In the genomic region with DNA sequence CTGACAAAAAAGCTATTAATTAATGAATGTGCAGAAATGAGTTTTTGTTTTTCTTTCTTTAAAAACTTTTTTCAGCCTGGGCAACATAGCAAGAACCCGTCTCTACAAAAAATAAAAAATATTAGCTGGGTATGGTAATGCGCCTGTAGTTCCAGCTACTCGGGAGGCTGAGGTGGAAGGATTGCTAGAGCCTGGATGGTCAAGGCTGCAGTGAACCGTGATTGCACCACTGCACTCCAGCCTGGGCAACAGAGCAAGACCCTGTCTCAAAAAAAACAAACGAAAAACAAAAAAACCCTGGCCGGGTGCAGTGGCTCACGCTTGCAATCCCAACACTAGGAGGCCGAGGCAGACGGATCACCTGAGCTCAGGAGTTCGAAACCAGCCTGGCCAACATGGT, we compare ENCODE assay signal across 16 cellular contexts. TPM values are rescaled to one million over a fixed set of nuclear protein-coding genes. Genes with fewer than 3 reads are reported as not detected.
DNase-seq lines count a peak whose midpoint lies in the region; ATAC-seq and TF ChIP-seq lines count a peak whose summit lies in the region.
"Had no signal": no experiment of that assay in that cellular context is flagged by ENCODE, and none has a peak within 500 bp of the region (broad histone marks: within the 10 kb centered on the region; RNA-seq: fewer than 3 reads in every experiment).

No MANE protein-coding gene starts in this region.

- CTCF ChIA-PET in AG04450 (lab: Charles Lee), result no interaction called here
- CTCF ChIA-PET in IMR-90 (lab: Yijun Ruan, JAX), result interaction anchor here (0.6 to 0.7 kb wide), 2 partner anchors 44 to 277 kb away, joined by 3 read pairs; no protein-coding TSS in a partner anchor

- H4K8ac ChIP-seq in IMR-90 (ENCODE audit: low read depth in 2 of 2, low read length in 2 of 2), result no peak overlapping the region

- H3K56ac ChIP-seq in IMR-90 (ENCODE audit: extremely low read depth, insufficient read depth, low read length), result no peak overlapping the region

- H3K27me3 Mint-ChIP-seq in activated T-cell treated with anti-CD3 and anti-CD28 coated beads, Interleukin-2, amount 50 U/mL, for 72 hours (ENCODE audit: low read depth), result no peaks in the 10 kb centered on the region
- H3K27me3 Mint-ChIP-seq in activated T-cell treated with anti-CD3 and anti-CD28 coated beads, Interleukin-2, amount 50 U/mL, for 4 hours (ENCODE audit: low read depth), result no peaks in the 10 kb centered on the region
- H3K27me3 Mint-ChIP-seq in activated naive CD8-positive, alpha-beta T cell treated with anti-CD3 and anti-CD28 coated beads for 36 hours, result no peaks in the 10 kb centered on the region
- H3K27me3 Mint-ChIP-seq: B cell; CD4-positive, alpha-beta T cell had no signal

- no peak overlapping the region for H3K23ac ChIP-seq in IMR-90 (ENCODE audit: low read depth, low read length)

- POLR2A ChIA-PET in AG04450 (lab: Yijun Ruan, JAX) (interaction anchor here (0.6 kb wide), 1 partner anchor 443 kb away, joined by 4 read pairs; no protein-coding TSS in a partner anchor), IMR-90 (lab: Charles Lee; ENCODE audit: unreplicated experiment) (no interaction called here)

- peaks cover 31 to 64% of the 10 kb centered on the region in 2 experiments for H3K79me1 ChIP-seq in IMR-90 (ENCODE audit: low read depth in 1 of 2, low read length in 2 of 2)

- dilution Hi-C loops in IMR-90 (cut with HindIII; ENCODE audit: low sequenced_read_pairs, unreplicated experiment), result no loop called here

- peaks cover 25% of the 10 kb centered on the region for H3K36me3 ChIP-seq in IMR-90 (ENCODE audit: control insufficient read depth, insufficient read depth, low read length)

- H3K4me1 Mint-ChIP-seq in activated T-cell treated with anti-CD3 and anti-CD28 coated beads, Interleukin-2, amount 50 U/mL, for 72 hours (ENCODE audit: low read depth), result peaks cover 74% of the 10 kb centered on the region
- H3K4me1 Mint-ChIP-seq in activated T-cell treated with anti-CD3 and anti-CD28 coated beads, Interleukin-2, amount 50 U/mL, for 4 hours (ENCODE audit: low read depth), result peaks cover 54% of the 10 kb centered on the region
- peaks cover 56% of the 10 kb centered on the region for H3K4me1 Mint-ChIP-seq in activated naive CD8-positive, alpha-beta T cell treated with anti-CD3 and anti-CD28 coated beads for 36 hours

- 90% methylated on average over 2 of the region's 10 CpGs; no CpG with 5 or more reads in 1 of the 2 experiments for WGBS in IMR-90 (ENCODE audit: extremely low coverage in 2 of 2, insufficient read length in 1 of 2), 2 experiments

- H3K4me2 ChIP-seq in IMR-90 (ENCODE audit: low read depth, low read length), result no peak overlapping the region

- H3K4me3 Mint-ChIP-seq in activated T-cell treated with anti-CD3 and anti-CD28 coated beads, Interleukin-2, amount 50 U/mL, for 72 hours, result peak overlapping the region; percentile 45 to 70
- no peak overlapping the region for H3K4me3 Mint-ChIP-seq in activated T-cell treated with anti-CD3 and anti-CD28 coated beads, Interleukin-2, amount 50 U/mL, for 4 hours
- no peak overlapping the region for H3K4me3 Mint-ChIP-seq in activated naive CD8-positive, alpha-beta T cell treated with anti-CD3 and anti-CD28 coated beads for 36 hours
- H3K4me3 Mint-ChIP-seq: B cell; CD4-positive, alpha-beta T cell had no signal

- intact Hi-C loops in IMR-90 (cut with micrococcal nuclease), result no loop called here

- H4K5ac ChIP-seq in IMR-90 (ENCODE audit: low read depth, low read length), result no peak overlapping the region

- no peak overlapping the region for H2BK120ac ChIP-seq in IMR-90 (ENCODE audit: low read depth, low read length)

- ATAC-seq in activated T-cell treated with anti-CD3 and anti-CD28 coated beads, Interleukin-2, amount 50 U/mL, for 72 hours (replicated peaks in 1 of 2), result no peak
- no peak for ATAC-seq in activated T-cell treated with anti-CD3 and anti-CD28 coated beads, Interleukin-2, amount 50 U/mL, for 4 hours
- ATAC-seq in IMR-90 (ENCODE audit: low read depth), result no peak
- ATAC-seq in HG02973 (IDR thresholded peaks at IDR 0.05; ENCODE audit: unreplicated experiment), result no peak

- TF ChIP-seq CTCF in AG04450 (IDR thresholded peaks at IDR 0.05; ENCODE audit: low read depth, low read length), result no peak
- no peak for TF ChIP-seq CTCF in IMR-90 (conservative IDR thresholded peaks at IDR 0.05; ENCODE audit: low read depth, low read length)

- BruUV-seq in IMR-90 (replicated peaks; lab: Mats Ljungman, UMichigan), result no TSS peak

- H3K36me3 Mint-ChIP-seq in activated T-cell treated with anti-CD3 and anti-CD28 coated beads, Interleukin-2, amount 50 U/mL, for 72 hours (ENCODE audit: insufficient read depth in 2 of 2), result peaks cover 12 to 39% of the 10 kb centered on the region in 2 donors
- peaks cover 38% of the 10 kb centered on the region for H3K36me3 Mint-ChIP-seq in activated T-cell treated with anti-CD3 and anti-CD28 coated beads, Interleukin-2, amount 50 U/mL, for 4 hours (ENCODE audit: insufficient read depth)
- peaks cover 65% of the 10 kb centered on the region for H3K36me3 Mint-ChIP-seq in activated naive CD8-positive, alpha-beta T cell treated with anti-CD3 and anti-CD28 coated beads for 36 hours

- no peak overlapping the region for H2BK20ac ChIP-seq in IMR-90 (ENCODE audit: low read depth, low read length)

- no peak overlapping the region for H3K4me3 ChIP-seq in AG04450 (ENCODE audit: low read depth, low read length)
- no peak overlapping the region for H3K4me3 ChIP-seq in IMR-90 (ENCODE audit: insufficient read depth, low read depth, low read length)
- H3K4me3 ChIP-seq: GM12878 had no signal

- peak overlapping the region; percentile 92 for H3K27ac Mint-ChIP-seq in activated T-cell treated with anti-CD3 and anti-CD28 coated beads, Interleukin-2, amount 50 U/mL, for 72 hours
- peak overlapping the region; percentile 85 for H3K27ac Mint-ChIP-seq in activated naive CD8-positive, alpha-beta T cell treated with anti-CD3 and anti-CD28 coated beads for 36 hours
- H3K27ac Mint-ChIP-seq: B cell; CD4-positive, alpha-beta T cell had no signal

- no peak overlapping the region for H3K4ac ChIP-seq in IMR-90 (ENCODE audit: low read depth, low read length)

- H3K4me1 ChIP-seq in IMR-90 (ENCODE audit: control insufficient read depth, insufficient read depth, low read length), result peaks cover 13% of the 10 kb centered on the region

- peak overlapping the region; percentile 21 for H3K27ac ChIP-seq in AG04450 (ENCODE audit: low read depth, low read length)
- no peak overlapping the region for H3K27ac ChIP-seq in IMR-90 (ENCODE audit: insufficient read depth, low read length)

- no peaks in the 10 kb centered on the region for H3K9me3 Mint-ChIP-seq in activated T-cell treated with anti-CD3 and anti-CD28 coated beads, Interleukin-2, amount 50 U/mL, for 72 hours
- H3K9me3 Mint-ChIP-seq in activated T-cell treated with anti-CD3 and anti-CD28 coated beads, Interleukin-2, amount 50 U/mL, for 4 hours, result no peaks in the 10 kb centered on the region
- H3K9me3 Mint-ChIP-seq in activated naive CD8-positive, alpha-beta T cell treated with anti-CD3 and anti-CD28 coated beads for 36 hours, result no peaks in the 10 kb centered on the region
- H3K9me3 Mint-ChIP-seq: CD4-positive, alpha-beta T cell had no signal

- no peak for TF ChIP-seq POLR2A in IMR-90 (IDR thresholded peaks at IDR 0.05; ENCODE audit: low read depth, low read length)

- no peak overlapping the region for H2BK15ac ChIP-seq in IMR-90 (ENCODE audit: low read depth, low read length)

- H2AK5ac ChIP-seq in IMR-90 (ENCODE audit: low read depth, low read length), result no peak overlapping the region

- no peak overlapping the region for H4K91ac ChIP-seq in IMR-90 (ENCODE audit: insufficient read depth, low read depth, low read length)

- no peak overlapping the region for H2AFZ ChIP-seq in IMR-90 (replicated peaks; ENCODE audit: low read length, poor library complexity)

- no peak for DNase-seq in activated T-cell treated with anti-CD3 and anti-CD28 coated beads, Interleukin-2, amount 50 U/mL, for 72 hours
- no peak for DNase-seq in activated T-cell treated with anti-CD3 and anti-CD28 coated beads, Interleukin-2, amount 50 U/mL, for 4 hours
- DNase-seq in AG04450 (ENCODE audit: low read depth, low spot score) (no peak), IMR-90 (no peak), foreskin melanocyte (no peak), KBM-7 (no peak)
- no peak for DNase-seq in activated naive CD8-positive, alpha-beta T cell treated with anti-CD3 and anti-CD28 coated beads for 36 hours
- DNase-seq: Calu3; CD4-positive, alpha-beta T cell; DMS79; NCI-H1436 treated with DMSO at 0.1 percent for 48 hours; NCI-H2081; NCI-H524 had no signal

- H2AK9ac ChIP-seq in IMR-90 (replicated peaks; ENCODE audit: low read depth, low read length, poor library complexity), result no peak overlapping the region

- no peak for TF ChIP-seq RAD21 in IMR-90 (IDR thresholded peaks at IDR 0.05; ENCODE audit: low read length)

- in situ Hi-C loops in IMR-90 (cut with MboI; ENCODE audit: low sequenced_read_pairs) (no loop called here), KBM-7 (cut with MboI; ENCODE audit: low pct_unique_long_range_greater_than_20kb, low sequenced_read_pairs) (no loop called here)

- peaks cover 7% of the 10 kb centered on the region; the same call in 1 of the 2 replicates for H4K20me1 ChIP-seq in IMR-90 (ENCODE audit: insufficient read depth, low read length)

- no peak overlapping the region for H3K18ac ChIP-seq in IMR-90 (ENCODE audit: low read depth, low read length)

- no peak overlapping the region for H3K9ac ChIP-seq in IMR-90 (ENCODE audit: low read depth, low read length)

- peak overlapping the region; percentile 72 for H2BK5ac ChIP-seq in IMR-90 (ENCODE audit: low read depth, low read length, poor library complexity, severe bottlenecking)

- no peaks in the 10 kb centered on the region for H3K27me3 ChIP-seq in AG04450 (ENCODE audit: control insufficient read depth, insufficient read depth, low read length)
- no peaks in the 10 kb centered on the region for H3K27me3 ChIP-seq in IMR-90 (ENCODE audit: control insufficient read depth, insufficient read depth, low read length)

- H3K9me1 ChIP-seq in IMR-90 (ENCODE audit: insufficient read depth, low read length), result peaks cover 14% of the 10 kb centered on the region

- H3K9me3 ChIP-seq in AG04450 (ENCODE audit: control insufficient read depth, insufficient read depth, low read length), result no peaks in the 10 kb centered on the region
- H3K9me3 ChIP-seq in IMR-90 (ENCODE audit: control insufficient read depth, insufficient read depth, low read length), result no peaks in the 10 kb centered on the region

- no peak overlapping the region for H3K14ac ChIP-seq in IMR-90 (replicated peaks; ENCODE audit: low read depth, low read length)

RNA-seq across cellular contexts. Expression of a gene that starts 7.9 kb away (rescaled TPM):
- 10 to 100 TPM; 70.0 to 74.9 TPM for total RNA-seq in activated T-cell treated with anti-CD3 and anti-CD28 coated beads, Interleukin-2, amount 50 U/mL, for 72 hours
- 10 to 100 TPM; 43.0 to 51.8 (median 49.0) TPM for total RNA-seq in activated T-cell treated with anti-CD3 and anti-CD28 coated beads, Interleukin-2, amount 50 U/mL, for 4 hours
- polyA plus RNA-seq in AG04450 (2011; rRNA removed) (57.9 and 62.0 TPM in 2 replicates), IMR-90 (2012; rRNA removed) (43.0 and 48.0 TPM in 2 replicates)
- 69.9 and 70.6 TPM in 2 replicates for polyA minus RNA-seq in AG04450 (2011; rRNA and poly(A)+ RNA removed)
- total RNA-seq in IMR-90 (2012; rRNA removed), result 60.5 and 71.9 TPM in 2 replicates
- 20.8 and 21.1 TPM in 2 replicates for polyA plus RNA-seq in IMR-90 (2012; cell fraction: cytosol; rRNA removed)
- 42.7 and 138 TPM in 2 replicates for polyA plus RNA-seq in IMR-90 (2012; cell fraction: nucleus; rRNA removed; ENCODE audit: low replicate concordance)
- total RNA-seq in activated naive CD8-positive, alpha-beta T cell treated with anti-CD3 and anti-CD28 coated beads for 36 hours, result 10 to 100 TPM; 50.6 to 51.0 TPM

RNA-seq across cellular contexts. Expression of a gene that starts 11.0 kb away (rescaled TPM):
- 10 to 100 TPM; 67.8 to 72.8 TPM for total RNA-seq in activated T-cell treated with anti-CD3 and anti-CD28 coated beads, Interleukin-2, amount 50 U/mL, for 72 hours
- 10 to 100 TPM; 30.6 to 42.7 (median 38.8) TPM for total RNA-seq in activated T-cell treated with anti-CD3 and anti-CD28 coated beads, Interleukin-2, amount 50 U/mL, for 4 hours
- polyA plus RNA-seq in AG04450 (2011; rRNA removed) (202 and 246 TPM in 2 replicates), IMR-90 (2012; rRNA removed) (299 and 308 TPM in 2 replicates)
- polyA minus RNA-seq in AG04450 (2011; rRNA and poly(A)+ RNA removed), result 206 and 257 TPM in 2 replicates
- 364 and 449 TPM in 2 replicates for total RNA-seq in IMR-90 (2012; rRNA removed)
- 51.0 and 243 TPM in 2 replicates for polyA plus RNA-seq in IMR-90 (2012; cell fraction: cytosol; rRNA removed)
- polyA plus RNA-seq in IMR-90 (2012; cell fraction: nucleus; rRNA removed; ENCODE audit: low replicate concordance), result 516 and 695 TPM in 2 replicates
- total RNA-seq in activated naive CD8-positive, alpha-beta T cell treated with anti-CD3 and anti-CD28 coated beads for 36 hours, result 10 to 100 TPM; 36.8 to 43.6 TPM

Comparison
In these comparisons a context has a peak if more than half of its experiments do, and no peak if none do; other contexts are left out.
1. H3K4me3 Mint-ChIP-seq: peak in activated T-cell treated with anti-CD3 and anti-CD28 coated beads, Interleukin-2, amount 50 U/mL, for 72 hours (2 of 2); none in activated T-cell treated with anti-CD3 and anti-CD28 coated beads, Interleukin-2, amount 50 U/mL, for 4 hours (single experiment) and activated naive CD8-positive, alpha-beta T cell treated with anti-CD3 and anti-CD28 coated beads for 36 hours (single experiment).